ENCODE assay signal across 10 cellular contexts in genomic region chr2:46294185-46294836, GRCh38. TPM values are rescaled to one million over a fixed set of nuclear protein-coding genes. Genes with fewer than 3 reads are reported as not detected.
DNase-seq lines count a peak whose midpoint lies in the region; ATAC-seq, FAIRE-seq and TF ChIP-seq lines count a peak whose summit lies in the region.
"Had no signal": no experiment of that assay in that cellular context is flagged by ENCODE, and none has a peak within 500 bp of the region (broad histone marks: within the 10 kb centered on the region; RNA-seq: fewer than 3 reads in every experiment).

No MANE protein-coding gene starts in this region.

- ATAC-seq in Right ventricle myocardium superior (ENCODE audit: poor library complexity), result no peak
- ATAC-seq in Panc1, result no peak

- TF ChIP-seq EP300 in tibial nerve (IDR thresholded peaks at IDR 0.05), result no peak

- in situ Hi-C loops in Panc1 (cut with HindIII; ENCODE audit: low pct_unique_long_range_greater_than_20kb, low sequenced_read_pairs), result no loop called here

- no peak overlapping the region for H3K4me2 ChIP-seq in endothelial cell of umbilical vein (ENCODE audit: insufficient read depth, low read length)

- TF ChIP-seq CTCF in cardiac muscle cell (IDR thresholded peaks at IDR 0.05; ENCODE audit: low read depth, low read length) (peak; percentile 43), Panc1 (IDR thresholded peaks at IDR 0.05) (peak; percentile 74), endothelial cell of umbilical vein (IDR thresholded peaks at IDR 0.05; ENCODE audit: extremely low read depth in 1 of 2, insufficient read depth in 1 of 2, low read depth in 1 of 2, low read length in 2 of 2) (peak; percentile 10 to 50), tibial nerve (IDR thresholded peaks at IDR 0.05) (peak in 3 of 5 experiments; percentile 28 to 37 (median 36)), prostate gland (IDR thresholded peaks at IDR 0.05) (peak in 2 of 4 experiments; percentile 38 to 44)

- DNase-seq in cardiac muscle cell (ENCODE audit: low read depth in 1 of 2, low spot score in 1 of 2), result peak in 1 of 2 donors; percentile 48
- DNase-seq in Right ventricle myocardium superior, result no peak
- no peak for DNase-seq in Panc1 (ENCODE audit: low read depth, low spot score)
- DNase-seq in endothelial cell of umbilical vein (ENCODE audit: low read depth, low spot score), result peak; percentile 44
- no peak for DNase-seq in tibial nerve (ENCODE audit: low spot score in 2 of 2)
- DNase-seq in hippocampal formation (lab: John Stamatoyannopoulos, UW), result no peak
- no peak for DNase-seq in GF-D8 (lab: John Stamatoyannopoulos, UW)
- DNase-seq in prostate gland (ENCODE audit: low spot score), result no peak
- DNase-seq: NCI-H69 had no signal

- BruUV-seq in Panc1 (replicated peaks; lab: Mats Ljungman, UMichigan) (no TSS peak), endothelial cell of umbilical vein (replicated peaks; lab: Mats Ljungman, UMichigan) (no TSS peak)

- no peak overlapping the region for H3K9ac ChIP-seq in endothelial cell of umbilical vein (replicated peaks; ENCODE audit: extremely low read depth, insufficient read depth, low read length)

- peak; percentile 60 for FAIRE-seq in endothelial cell of umbilical vein (lab: Jason Lieb, UNC)

- dilution Hi-C loops in endothelial cell of umbilical vein (cut with MboI; ENCODE audit: extremely low pct_ligation_motif_present, low sequenced_read_pairs), result no loop called here

- 49 to 51% methylated on average over 7 of the region's 7 CpGs for WGBS in tibial nerve, 2 donors
- 61% methylated on average over 7 of the region's 7 CpGs for WGBS in prostate gland

- H3K4me1 ChIP-seq in cardiac muscle cell (ENCODE audit: low read depth) (peaks cover 7% of the 10 kb centered on the region), Panc1 (ENCODE audit: control insufficient read depth, insufficient read depth, low read length) (no peaks in the 10 kb centered on the region), endothelial cell of umbilical vein (ENCODE audit: control insufficient read depth, extremely low read depth, insufficient read depth, low read length) (peaks cover 5% of the 10 kb centered on the region), tibial nerve (peaks cover 0 to 11% (median 3%) of the 10 kb centered on the region in 4 donors), prostate gland (replicated peaks) (no peaks in the 10 kb centered on the region)

- H3K9me3 ChIP-seq in cardiac muscle cell (ENCODE audit: low read depth) (no peaks in the 10 kb centered on the region), Panc1 (ENCODE audit: control insufficient read depth, insufficient read depth, low read depth, low read length) (no peaks in the 10 kb centered on the region), endothelial cell of umbilical vein (replicated peaks; ENCODE audit: control insufficient read depth, insufficient read depth, low read length) (no peaks in the 10 kb centered on the region), tibial nerve (no peaks in the 10 kb centered on the region), prostate gland (no peaks in the 10 kb centered on the region)

- POLR2A ChIA-PET in Panc1 (lab: Charles Lee), result no interaction called here
- POLR2A ChIA-PET in endothelial cell of umbilical vein (lab: Charles Lee), result interaction anchor here (0.7 kb wide), 1 partner anchor 58 kb away, joined by 3 read pairs; no protein-coding TSS in a partner anchor

- H3K27ac ChIP-seq in cardiac muscle cell, result no peak overlapping the region
- H3K27ac ChIP-seq in Panc1 (ENCODE audit: low read length), result no peak overlapping the region
- no peak overlapping the region for H3K27ac ChIP-seq in endothelial cell of umbilical vein (ENCODE audit: insufficient read depth, low read depth, low read length)
- H3K27ac ChIP-seq in tibial nerve, result no peak overlapping the region
- no peak overlapping the region for H3K27ac ChIP-seq in prostate gland
- H3K27ac ChIP-seq: skin epidermis had no signal

- peaks cover 42% of the 10 kb centered on the region for H3K27me3 ChIP-seq in cardiac muscle cell
- H3K27me3 ChIP-seq in Panc1 (ENCODE audit: control insufficient read depth, insufficient read depth, low read length), result no peaks in the 10 kb centered on the region
- H3K27me3 ChIP-seq in endothelial cell of umbilical vein (ENCODE audit: control insufficient read depth in 2 of 2, insufficient read depth in 2 of 2, low read length in 2 of 2), result no peaks in the 10 kb centered on the region
- no peaks in the 10 kb centered on the region for H3K27me3 ChIP-seq in tibial nerve
- no peaks in the 10 kb centered on the region for H3K27me3 ChIP-seq in prostate gland (replicated peaks; ENCODE audit: insufficient read depth)

- peaks cover 20% of the 10 kb centered on the region for H3K79me2 ChIP-seq in endothelial cell of umbilical vein (ENCODE audit: control insufficient read depth, insufficient read depth, low read length)

- CTCF ChIA-PET in Panc1 (lab: Charles Lee), result interaction anchor here (0.7 to 1.4 kb wide), 2 partner anchors 165 to 231 kb away, joined by 3 to 7 read pairs; no protein-coding TSS in a partner anchor
- CTCF ChIA-PET in endothelial cell of umbilical vein (lab: Charles Lee), result interaction anchor here (0.8 to 2.4 kb wide), 31 partner anchors 9 to 286 kb away, joined by 3 to 39 read pairs (median 4); no protein-coding TSS in a partner anchor

- no peaks in the 10 kb centered on the region for H4K20me1 ChIP-seq in endothelial cell of umbilical vein (replicated peaks; ENCODE audit: control insufficient read depth, extremely low read depth, insufficient read depth, low read length)

- no peak for TF ChIP-seq POLR2A in endothelial cell of umbilical vein (IDR thresholded peaks at IDR 0.05; ENCODE audit: low read depth, low read length)
- TF ChIP-seq POLR2A in tibial nerve (IDR thresholded peaks at IDR 0.05), result no peak
- no peak for TF ChIP-seq POLR2A in prostate gland (IDR thresholded peaks at IDR 0.05)

- no peaks in the 10 kb centered on the region for H3K9me1 ChIP-seq in endothelial cell of umbilical vein (replicated peaks; ENCODE audit: control insufficient read depth, extremely low read depth, insufficient read depth, low read length)

- H2AFZ ChIP-seq in endothelial cell of umbilical vein (ENCODE audit: low read depth, low read length), result no peak overlapping the region

- H3K4me3 ChIP-seq in cardiac muscle cell (no peak overlapping the region), Panc1 (ENCODE audit: low read depth in 2 of 2, low read length in 2 of 2) (no peak overlapping the region), endothelial cell of umbilical vein (replicated peaks in 1 of 3; ENCODE audit: insufficient read depth in 1 of 3, low read depth in 1 of 3, low read length in 3 of 3) (no peak overlapping the region), tibial nerve (no peak overlapping the region), prostate gland (no peak overlapping the region)
- H3K4me3 ChIP-seq: skin epidermis had no signal

- H3K36me3 ChIP-seq in cardiac muscle cell (no peaks in the 10 kb centered on the region), Panc1 (ENCODE audit: control insufficient read depth, insufficient read depth, low read length) (no peaks in the 10 kb centered on the region), endothelial cell of umbilical vein (ENCODE audit: control insufficient read depth in 2 of 2, extremely low read depth in 1 of 2, insufficient read depth in 2 of 2, low read length in 2 of 2) (no peaks in the 10 kb centered on the region), tibial nerve (no peaks in the 10 kb centered on the region), prostate gland (no peaks in the 10 kb centered on the region)

- intact Hi-C loops in Right ventricle myocardium superior (cut with DNase I) (no loop called here), Panc1 (cut with micrococcal nuclease; ENCODE audit: unreplicated experiment) (no loop called here), endothelial cell of umbilical vein (cut with micrococcal nuclease) (loop anchor here (1.0 kb wide), 1 partner anchor 231 kb away; no protein-coding TSS in a partner anchor), prostate gland (cut with DNase I) (loop anchor here (5.0 kb wide), 1 partner anchor 162 kb away; no protein-coding TSS in a partner anchor)

TF ChIP-seq in endothelial cell of umbilical vein, 7 proteins besides CTCF, POLR2A, EP300 and RAD21:
- TF ChIP-seq GATA2 (IDR thresholded peaks at IDR 0.05; ENCODE audit: insufficient read depth, insufficient read length, low read depth, low read length), result no peak
- TF ChIP-seq FOS (IDR thresholded peaks at IDR 0.05; ENCODE audit: borderline replicate concordance, insufficient read depth, low read length), result no peak
- TF ChIP-seq POLR2AphosphoS5 (IDR thresholded peaks at IDR 0.05; ENCODE audit: insufficient read depth, low read depth, low read length), result no peak
- TF ChIP-seq EZH2 (IDR thresholded peaks at IDR 0.05; ENCODE audit: borderline replicate concordance, low read depth, low read length, severe bottlenecking), result no peak
- no peak for TF ChIP-seq MAX (IDR thresholded peaks at IDR 0.05; ENCODE audit: insufficient read depth, insufficient read length)
- TF ChIP-seq JUN (IDR thresholded peaks at IDR 0.05; ENCODE audit: borderline replicate concordance, insufficient read depth, insufficient read length, low read depth), result no peak
- no peak for TF ChIP-seq MYC (IDR thresholded peaks at IDR 0.05; ENCODE audit: low read depth, low read length)

RNA-seq across cellular contexts. Expression of gene EPAS1, which starts 2.9 kb away (rescaled TPM):
- total RNA-seq in cardiac muscle cell (4.8 and 7.3 TPM in 2 replicates), Right ventricle myocardium superior (200 TPM), Panc1 (2021; ENCODE audit: unreplicated experiment) (106 TPM), endothelial cell of umbilical vein (374 and 397 TPM in 2 replicates), tibial nerve (100 to 1,000 TPM; 110 to 451 (median 231) TPM), prostate gland (100 to 1,000 TPM; 109 to 356 TPM)
- polyA plus RNA-seq in cardiac muscle cell (1.4 and 1.9 TPM in 2 replicates), endothelial cell of umbilical vein (214 and 229 TPM in 2 replicates)
- 65.8 TPM for polyA plus RNA-seq in Panc1 (2012; ENCODE audit: insufficient read length)
- polyA plus RNA-seq in endothelial cell of umbilical vein (2011; cell fraction: cytosol; rRNA removed), result 316 and 329 TPM in 2 replicates
- polyA plus RNA-seq in endothelial cell of umbilical vein (2011; cell fraction: nucleus; rRNA removed), result 257 and 293 TPM in 2 replicates
- 294 and 311 TPM in 2 replicates for polyA plus RNA-seq in endothelial cell of umbilical vein (2012)
- polyA minus RNA-seq in endothelial cell of umbilical vein, result 334 and 376 TPM in 2 replicates
- 84.9 TPM for polyA minus RNA-seq in endothelial cell of umbilical vein (2011; cell fraction: cytosol; rRNA and poly(A)+ RNA removed)
- polyA minus RNA-seq in endothelial cell of umbilical vein (2011; cell fraction: nucleus; rRNA and poly(A)+ RNA removed), result 192 and 214 TPM in 2 replicates

Comparison
In these comparisons a context has a peak if more than half of its experiments do, and no peak if none do; other contexts are left out.
1. RNA of gene EPAS1, which starts 2.9 kb away (total RNA-seq): 374 to 397 TPM in endothelial cell of umbilical vein, 109 to 356 TPM in prostate gland, 110 to 451 TPM in tibial nerve, 200 TPM in Right ventricle myocardium superior (single experiment) and 106 TPM in Panc1 (single experiment); 4.8 to 7.3 TPM in cardiac muscle cell; every median in the first group is over 10 times any median in the second.
2. intact Hi-C loops: an anchor here in endothelial cell of umbilical vein (1.0 kb wide) and prostate gland (5.0 kb wide); none called in Right ventricle myocardium superior and Panc1.